ENCODE assay signal across 14 cellular contexts in the genomic region with DNA sequence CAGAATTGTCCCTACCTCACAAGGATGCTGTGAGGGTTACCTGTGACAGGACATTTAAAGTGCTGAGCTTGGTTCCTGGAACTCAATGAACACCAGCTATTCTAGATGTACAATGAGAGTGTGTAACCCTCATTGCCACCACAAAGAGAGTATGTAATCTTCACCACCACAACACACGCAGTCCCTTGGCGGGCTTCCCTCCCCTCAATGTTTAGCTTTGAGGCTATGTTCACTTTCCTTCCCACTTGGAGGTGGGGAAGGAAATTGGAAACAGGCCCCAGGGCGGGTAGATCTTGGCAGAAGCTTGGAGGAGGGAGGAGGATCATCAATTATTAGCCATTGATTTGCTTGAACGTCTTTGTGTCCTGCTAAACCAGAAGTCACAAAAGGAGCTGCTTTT. TPM values are rescaled to one million over a fixed set of nuclear protein-coding genes. Genes with fewer than 3 reads are reported as not detected.
DNase-seq lines count a peak whose midpoint lies in the region; ATAC-seq and TF ChIP-seq lines count a peak whose summit lies in the region.
"Had no signal": no experiment of that assay in that cellular context is flagged by ENCODE, and none has a peak within 500 bp of the region (broad histone marks: within the 10 kb centered on the region; RNA-seq: fewer than 3 reads in every experiment).

No MANE protein-coding gene starts in this region.

- no peaks in the 10 kb centered on the region for H3K27me3 ChIP-seq in Caco-2 (replicated peaks; ENCODE audit: control insufficient read depth, insufficient read depth, low read length)
- H3K27me3 ChIP-seq in fibroblast of lung (ENCODE audit: control insufficient read depth, insufficient read depth, low read length), result peaks cover 2% of the 10 kb centered on the region
- H3K27me3 ChIP-seq in gastrocnemius medialis, result no peaks in the 10 kb centered on the region
- H3K27me3 ChIP-seq in CD4-positive, alpha-beta T cell (ENCODE audit: control insufficient read depth, insufficient read depth, low read length), result peaks cover 26% of the 10 kb centered on the region
- H3K27me3 ChIP-seq in HAP-1 (ENCODE audit: low read depth), result no peaks in the 10 kb centered on the region; the same call in 1 of the 2 replicates

- H3K9me3 ChIP-seq in Caco-2 (no peaks in the 10 kb centered on the region), fibroblast of lung (ENCODE audit: control insufficient read depth, insufficient read depth, low read depth, low read length) (no peaks in the 10 kb centered on the region), gastrocnemius medialis (no peaks in the 10 kb centered on the region), HAP-1 (no peaks in the 10 kb centered on the region)
- no peaks in the 10 kb centered on the region for H3K9me3 ChIP-seq in CD4-positive, alpha-beta T cell (ENCODE audit: control insufficient read depth, low read length)
- H3K9me3 ChIP-seq: SJCRH30 had no signal

- no peaks in the 10 kb centered on the region for H4K20me1 ChIP-seq in fibroblast of lung (ENCODE audit: control insufficient read depth, extremely low read depth, insufficient read depth, low read length)

- intact Hi-C loops in Caco-2 (cut with micrococcal nuclease; ENCODE audit: unreplicated experiment) (no loop called here), gastrocnemius medialis (cut with DNase I; ENCODE audit: low total_unique reads) (no loop called here)
- intact Hi-C loops in CD4-positive, alpha-beta T cell (cut with DNase I, micrococcal nuclease), result no loop called here

- no TSS peak for BruUV-seq in Caco-2 (replicated peaks; lab: Mats Ljungman, UMichigan)

- H3K4me2 ChIP-seq in fibroblast of lung (ENCODE audit: extremely low read depth, insufficient read depth, low read length), result peak overlapping the region; percentile 44

- TF ChIP-seq CTCF in Caco-2 (IDR thresholded peaks at IDR 0.05; ENCODE audit: insufficient read depth in 1 of 2, low read depth in 1 of 2, low read length in 1 of 2, severe bottlenecking in 1 of 2, unreplicated experiment in 1 of 2), result no peak
- TF ChIP-seq CTCF in RWPE1 (conservative IDR thresholded peaks at IDR 0.05; ENCODE audit: low read depth), result no peak
- TF ChIP-seq CTCF in fibroblast of lung (conservative IDR thresholded peaks at IDR 0.05 in 1 of 2, IDR thresholded peaks at IDR 0.05 in 1 of 2; ENCODE audit: low read depth in 1 of 2, low read length in 2 of 2), result no peak
- no peak for TF ChIP-seq CTCF in osteocyte (IDR thresholded peaks at IDR 0.05)
- TF ChIP-seq CTCF in gastrocnemius medialis (IDR thresholded peaks at IDR 0.05 in 4 of 5, conservative IDR thresholded peaks at IDR 0.05 in 1 of 5), result no peak
- TF ChIP-seq CTCF in CD4-positive, alpha-beta T cell (IDR thresholded peaks at IDR 0.05), result no peak

- DNase-seq in Caco-2 (no peak), RWPE1 (ENCODE audit: low spot score) (no peak), fibroblast of lung (ENCODE audit: low read depth in 2 of 2) (peak; percentile 65 to 91), osteocyte (ENCODE audit: extremely low spot score, unreplicated experiment) (no peak), gastrocnemius medialis (no peak), cerebellar nuclear complex (lab: John Stamatoyannopoulos, UW) (no peak), HAP-1 (ENCODE audit: low spot score in 2 of 2) (no peak)
- no peak for DNase-seq in CD4-positive, alpha-beta T cell
- DNase-seq: activated CD4-positive, CD25-positive, alpha-beta regulatory T cell; activated T-cell treated with anti-CD3 and anti-CD28 coated beads, Interleukin-2, amount 50 U/mL, for 24 hours; NCI-H510A treated with DMSO at 0.1 percent for 48 hours; SJCRH30; substantia nigra had no signal

- H3K4me1 ChIP-seq in Caco-2, result peaks cover 23% of the 10 kb centered on the region
- H3K4me1 ChIP-seq in fibroblast of lung (ENCODE audit: control insufficient read depth, extremely low read depth, insufficient read depth, low read length), result peaks cover 35% of the 10 kb centered on the region
- peaks cover 4 to 22% of the 10 kb centered on the region in 2 donors for H3K4me1 ChIP-seq in gastrocnemius medialis
- H3K4me1 ChIP-seq in HAP-1, result peaks cover 20% of the 10 kb centered on the region

- no peaks in the 10 kb centered on the region for H3K9me3 Mint-ChIP-seq in Caco-2 (ENCODE audit: unreplicated experiment)
- no peaks in the 10 kb centered on the region for H3K9me3 Mint-ChIP-seq in osteocyte (ENCODE audit: unreplicated experiment)
- H3K9me3 Mint-ChIP-seq in CD4-positive, alpha-beta T cell, result no peaks in the 10 kb centered on the region
- H3K9me3 Mint-ChIP-seq: activated T-cell treated with anti-CD3 and anti-CD28 coated beads, Interleukin-2, amount 50 U/mL, for 24 hours had no signal

- H3K4me3 Mint-ChIP-seq in Caco-2 (ENCODE audit: unreplicated experiment) (no peak overlapping the region), osteocyte (ENCODE audit: unreplicated experiment) (peak overlapping the region; percentile 43)
- H3K4me3 Mint-ChIP-seq in CD4-positive, alpha-beta T cell, result no peak overlapping the region
- H3K4me3 Mint-ChIP-seq: activated T-cell treated with anti-CD3 and anti-CD28 coated beads, Interleukin-2, amount 50 U/mL, for 24 hours; B cell had no signal

- POLR2A ChIA-PET in Caco-2 (lab: Charles Lee), result no interaction called here
- POLR2A ChIA-PET in RWPE1 (lab: Yijun Ruan, JAX; ENCODE audit: low non-redundant PET), result no interaction called here
- POLR2A ChIA-PET in CD4-positive, alpha-beta T cell (lab: Charles Lee), result no interaction called here

- H3K27me3 Mint-ChIP-seq in Caco-2 (ENCODE audit: insufficient read depth, unreplicated experiment) (no peaks in the 10 kb centered on the region), osteocyte (ENCODE audit: unreplicated experiment) (no peaks in the 10 kb centered on the region)
- peaks cover 71% of the 10 kb centered on the region for H3K27me3 Mint-ChIP-seq in CD4-positive, alpha-beta T cell

- H3K4me1 Mint-ChIP-seq in Caco-2 (ENCODE audit: low read depth, unreplicated experiment) (peaks cover 20% of the 10 kb centered on the region), osteocyte (ENCODE audit: unreplicated experiment) (peaks cover 74% of the 10 kb centered on the region)
- peaks cover 26% of the 10 kb centered on the region for H3K4me1 Mint-ChIP-seq in CD4-positive, alpha-beta T cell (ENCODE audit: low read depth)

- H3K4me3 ChIP-seq in Caco-2 (ENCODE audit: low read depth, low read length) (no peak overlapping the region), fibroblast of lung (replicated peaks in 1 of 4; ENCODE audit: control extremely low read depth in 1 of 4, insufficient read depth in 1 of 4, low read depth in 3 of 4, low read length in 4 of 4) (no peak overlapping the region), gastrocnemius medialis (no peak overlapping the region), HAP-1 (no peak overlapping the region)
- H3K4me3 ChIP-seq: SJCRH30 had no signal

- H3K36me3 ChIP-seq in Caco-2 (ENCODE audit: control insufficient read depth, insufficient read depth, low read length) (no peaks in the 10 kb centered on the region), fibroblast of lung (ENCODE audit: control insufficient read depth, insufficient read depth, low read length) (no peaks in the 10 kb centered on the region), gastrocnemius medialis (no peaks in the 10 kb centered on the region), HAP-1 (replicated peaks) (no peaks in the 10 kb centered on the region)
- H3K36me3 ChIP-seq: SJCRH30 had no signal

- CTCF ChIA-PET in Caco-2 (lab: Charles Lee), result interaction anchor here (1.0 kb wide), 1 partner anchor 48 kb away, joined by 3 read pairs; no protein-coding TSS in a partner anchor
- CTCF ChIA-PET in RWPE1 (lab: Yijun Ruan, JAX), result interaction anchor here (0.6 to 1.1 kb wide), 3 partner anchors 47 to 252 kb away, joined by 3 to 6 read pairs (median 3); no protein-coding TSS in a partner anchor
- CTCF ChIA-PET in CD4-positive, alpha-beta T cell (lab: Charles Lee), result no interaction called here

- H3K27ac Mint-ChIP-seq in Caco-2 (ENCODE audit: unreplicated experiment) (peak overlapping the region; percentile 69), osteocyte (ENCODE audit: unreplicated experiment) (peak overlapping the region; percentile 90)
- H3K27ac Mint-ChIP-seq in CD4-positive, alpha-beta T cell, result no peak overlapping the region
- H3K27ac Mint-ChIP-seq: activated T-cell treated with anti-CD3 and anti-CD28 coated beads, Interleukin-2, amount 50 U/mL, for 24 hours; B cell had no signal

- no peak for ATAC-seq in gastrocnemius medialis
- no peak for ATAC-seq in CD4-positive, alpha-beta T cell (ENCODE audit: poor library complexity)

- H3K79me2 ChIP-seq in fibroblast of lung (ENCODE audit: control insufficient read depth, insufficient read depth, low read length), result no peaks in the 10 kb centered on the region

- H3K36me3 Mint-ChIP-seq in Caco-2 (ENCODE audit: insufficient read depth, unreplicated experiment), result peaks cover 11% of the 10 kb centered on the region
- H3K36me3 Mint-ChIP-seq in osteocyte (ENCODE audit: unreplicated experiment), result no peaks in the 10 kb centered on the region
- no peaks in the 10 kb centered on the region for H3K36me3 Mint-ChIP-seq in CD4-positive, alpha-beta T cell (ENCODE audit: low read depth)

- in situ Hi-C loops in gastrocnemius medialis (cut with MboI; ENCODE audit: low sequenced_read_pairs in 4 of 4) (loop anchor here in 1 of 4 donors (10.0 kb wide), 1 partner anchor 47 kb away; no protein-coding TSS in a partner anchor), HAP-1 (cut with MboI; ENCODE audit: low sequenced_read_pairs) (no loop called here)

- no peak overlapping the region for H2AFZ ChIP-seq in fibroblast of lung (ENCODE audit: low read length)

- H3K27ac ChIP-seq in RWPE1 (peak overlapping the region; percentile 80), fibroblast of lung (ENCODE audit: insufficient read depth, low read length) (peak overlapping the region; percentile 63), gastrocnemius medialis (peak overlapping the region in 1 of 4 donors; percentile 93)
- no peak overlapping the region for H3K27ac ChIP-seq in CD4-positive, alpha-beta T cell (ENCODE audit: low read depth, low read length)
- H3K27ac ChIP-seq: SJCRH30 had no signal

- no peak for TF ChIP-seq POLR2A in gastrocnemius medialis (IDR thresholded peaks at IDR 0.05)

- no peak overlapping the region for H3K9ac ChIP-seq in fibroblast of lung (ENCODE audit: insufficient read depth, low read length)

RNA-seq across cellular contexts. Expression of a gene that starts 8.2 kb away (rescaled TPM):
- total RNA-seq in Caco-2 (2022) (0.44 and 0.50 TPM in 2 replicates), fibroblast of lung (80.3 and 150 TPM in 2 replicates), osteocyte (89.2 and 90.7 TPM in 2 replicates), gastrocnemius medialis (10 to 100 TPM in 1 of 4 donors, 1 to 10 TPM in 3; 4.3 to 11.4 (median 5.3) TPM)
- 20.9 and 21.0 TPM in 2 replicates for polyA plus RNA-seq in fibroblast of lung
- polyA plus RNA-seq in fibroblast of lung (2012), result 57.9 and 61.9 TPM in 2 replicates
- 42.9 and 69.1 TPM in 2 replicates for polyA minus RNA-seq in fibroblast of lung (ENCODE audit: low replicate concordance)
- not detected for total RNA-seq in CD4-positive, alpha-beta T cell
- total RNA-seq: B cell had no signal

RNA-seq across cellular contexts. Expression of a gene that starts 52.1 kb away (rescaled TPM):
- total RNA-seq in Caco-2 (2022) (1.4 and 2.2 TPM in 2 replicates), fibroblast of lung (7.4 and 10.4 TPM in 2 replicates), osteocyte (8.2 and 8.4 TPM in 2 replicates), gastrocnemius medialis (1 to 10 TPM in 3 of 4 donors, not detected in 1; 1.1 to 2.2 (median 1.7) TPM)
- polyA plus RNA-seq in fibroblast of lung, result 4.4 and 4.8 TPM in 2 replicates
- 9.7 and 10.0 TPM in 2 replicates for polyA plus RNA-seq in fibroblast of lung (2012)
- 12.0 and 13.2 TPM in 2 replicates for polyA minus RNA-seq in fibroblast of lung (ENCODE audit: low replicate concordance)
- total RNA-seq in CD4-positive, alpha-beta T cell, result under 1 TPM; 0.39 to 0.71 TPM

Comparison
In these comparisons a context has a peak if more than half of its experiments do, and no peak if none do; other contexts are left out.
1. DNase-seq: peak in fibroblast of lung (2 of 2); none in Caco-2 (0 of 2), RWPE1 (single experiment), osteocyte (single experiment), gastrocnemius medialis (0 of 2), CD4-positive, alpha-beta T cell (0 of 10), cerebellar nuclear complex (0 of 2) and HAP-1 (0 of 2).